In genomic region chr16:8674413-8675022, GRCh38 we compare ENCODE assay signal across 8 cellular contexts. TPM values are rescaled to one million over a fixed set of nuclear protein-coding genes. Genes with fewer than 3 reads are reported as not detected.
DNase-seq lines count a peak whose midpoint lies in the region; ATAC-seq and TF ChIP-seq lines count a peak whose summit lies in the region.

TSS of gene ABAT (plus strand) at chr16:8674617. CDS start at chr16:8735740, 61,123 bp downstream.

- TF ChIP-seq CTCF in CD14-positive monocyte (IDR thresholded peaks at IDR 0.05), result no peak

- intact Hi-C loops in CD14-positive monocyte (cut with micrococcal nuclease), result loop anchor here (2.0 to 10.0 kb wide), 5 partner anchors 42 to 190 kb away; partner anchors contain the start of genes CARHSP1 (in 1 of the 2), PMM2 (in 1 of the 2) and TMEM186 (in 1 of the 2)

- H3K36me3 Mint-ChIP-seq in CD14-positive monocyte (peaks cover 24 to 42% of the 10 kb centered on the region in 2 donors), memory B cell (peaks cover 5% of the 10 kb centered on the region)

- peak within 1 kb of the TSS in 5 of 7 donors; percentile 12 to 80 (median 41) for H3K27ac Mint-ChIP-seq in CD14-positive monocyte
- H3K27ac Mint-ChIP-seq in memory B cell, result peak within 1 kb of the TSS; percentile 78

- H3K4me1 Mint-ChIP-seq in CD14-positive monocyte (peaks cover 13% of the 10 kb centered on the region), memory B cell (peaks cover 17% of the 10 kb centered on the region)

- H3K9me3 Mint-ChIP-seq in CD14-positive monocyte, result peaks cover under 1 to 5% (median 1%) of the 10 kb centered on the region in 7 donors
- H3K9me3 Mint-ChIP-seq in memory B cell, result no peaks in the 10 kb centered on the region

- H3K27me3 Mint-ChIP-seq in CD14-positive monocyte (ENCODE audit: low read depth in 3 of 3) (peaks cover 4 to 8% (median 5%) of the 10 kb centered on the region in 3 donors), memory B cell (no peaks in the 10 kb centered on the region)

- H3K4me3 Mint-ChIP-seq in CD14-positive monocyte (peak within 1 kb of the TSS; percentile 77 to 90), memory B cell (peak within 1 kb of the TSS; percentile 91)

- DNase-seq in CD14-positive monocyte (ENCODE audit: low spot score), result peak; percentile 83
- peak; percentile 12 for DNase-seq in NCI-H748 treated with DMSO at 0.1 percent for 48 hours (lab: John Stamatoyannopoulos, UW)
- DNase-seq in activated CD8-positive, alpha-beta memory T cell treated with anti-CD3 and anti-CD28 coated beads for 1 hour (ENCODE audit: extremely low read depth in 1 of 2, low read depth in 1 of 2), result peak; percentile 59 to 83
- DNase-seq in effector CD4-positive, alpha-beta T cell, result peak; percentile 88
- peak; percentile 80 to 84 for DNase-seq in memory B cell (ENCODE audit: low spot score in 2 of 2)
- peak; percentile 76 for DNase-seq in stimulated activated CD8-positive, alpha-beta memory T cell treated with anti-CD3 and anti-CD28 coated beads, Interleukin-12 subunit alpha, Interleukin-12 subunit beta, amount 100 ng/mL, for 1 hour (ENCODE audit: low read depth)

- peak; percentile 100 for ATAC-seq in GM19328 (IDR thresholded peaks at IDR 0.05; ENCODE audit: unreplicated experiment)
- peak; percentile 100 for ATAC-seq in HG03457 (IDR thresholded peaks at IDR 0.05; ENCODE audit: unreplicated experiment)
- peak; percentile 99 for ATAC-seq in memory B cell (ENCODE audit: low read depth)

RNA-seq across cellular contexts. Expression of gene ABAT, which starts in this region (rescaled TPM):
- 1 to 10 TPM; 4.9 to 8.7 TPM for polyA plus RNA-seq in CD14-positive monocyte

Comparison
In these comparisons a context has a peak if more than half of its experiments do, and no peak if none do; other contexts are left out.
1. Peak in every context shown above with its lines: DNase-seq and ATAC-seq.
2. DNase-seq: peak in every context shown above with its lines; median percentile 88 in effector CD4-positive, alpha-beta T cell; 83 in CD14-positive monocyte; 82 in memory B cell; 76 in stimulated activated CD8-positive, alpha-beta memory T cell treated with anti-CD3 and anti-CD28 coated beads, Interleukin-12 subunit alpha, Interleukin-12 subunit beta, amount 100 ng/mL, for 1 hour; 71 in activated CD8-positive, alpha-beta memory T cell treated with anti-CD3 and anti-CD28 coated beads for 1 hour; 12 in NCI-H748 treated with DMSO at 0.1 percent for 48 hours.